Comparison of ENCODE assay signal across 16 cellular contexts in genomic region chr1:115755436-115756370, GRCh38. TPM values are rescaled to one million over a fixed set of nuclear protein-coding genes. Genes with fewer than 3 reads are reported as not detected.
"Had no signal": no experiment of that assay in that cellular context is flagged by ENCODE, and none has a peak within 500 bp of the region (broad histone marks: within the 10 kb centered on the region; RNA-seq: fewer than 3 reads in every experiment).

No MANE protein-coding gene starts in this region.

- DNase-seq: activated CD4-positive, alpha-beta memory T cell treated with anti-CD3 and anti-CD28 coated beads for 36 hours; activated gamma-delta T cell; activated naive CD8-positive, alpha-beta T cell treated with anti-CD3 and anti-CD28 coated beads for 36 hours; activated T-cell treated with anti-CD3 and anti-CD28 coated beads, Interleukin-2, amount 50 U/mL, for 48 hours; anterior cingulate cortex; foreskin keratinocyte; kidney; lower lobe of right lung; naive thymus-derived CD8-positive, alpha-beta T cell; spleen; stimulated activated CD4-positive, alpha-beta T cell treated with anti-CD3 and anti-CD28 coated beads, Interleukin-2, amount 100 ng/mL, for 24 hours; stimulated activated naive CD4-positive, alpha-beta T cell treated with Interleukin-2 at 50 U/mL for 16 hours; T-cell; T1000 had no signal

- H3K27ac Mint-ChIP-seq: activated CD4-positive, alpha-beta memory T cell treated with anti-CD3 and anti-CD28 coated beads for 36 hours; activated naive CD8-positive, alpha-beta T cell treated with anti-CD3 and anti-CD28 coated beads for 36 hours; naive thymus-derived CD8-positive, alpha-beta T cell; T-cell had no signal

- H3K4me3 ChIP-seq: lower lobe of right lung, SK-N-MC, spleen had no signal

- H3K4me1 ChIP-seq: foreskin keratinocyte, lower lobe of right lung, spleen had no signal

- H3K4me1 Mint-ChIP-seq: activated naive CD8-positive, alpha-beta T cell treated with anti-CD3 and anti-CD28 coated beads for 36 hours; naive thymus-derived CD8-positive, alpha-beta T cell; T-cell had no signal

- H3K36me3 Mint-ChIP-seq: activated CD4-positive, alpha-beta memory T cell treated with anti-CD3 and anti-CD28 coated beads for 36 hours; activated naive CD8-positive, alpha-beta T cell treated with anti-CD3 and anti-CD28 coated beads for 36 hours; T-cell had no signal

- ATAC-seq: foreskin keratinocyte; naive thymus-derived CD8-positive, alpha-beta T cell; T-cell had no signal

- H3K9me3 ChIP-seq: lower lobe of right lung had no signal

- H3K4me3 Mint-ChIP-seq: activated CD4-positive, alpha-beta memory T cell treated with anti-CD3 and anti-CD28 coated beads for 36 hours; activated naive CD8-positive, alpha-beta T cell treated with anti-CD3 and anti-CD28 coated beads for 36 hours; naive thymus-derived CD8-positive, alpha-beta T cell; T-cell had no signal

- H3K36me3 ChIP-seq: lower lobe of right lung, spleen had no signal

RNA-seq across cellular contexts. Expression of gene CASQ2, which starts 12.8 kb away (rescaled TPM):
- total RNA-seq: activated CD4-positive, alpha-beta memory T cell treated with anti-CD3 and anti-CD28 coated beads for 36 hours; activated naive CD8-positive, alpha-beta T cell treated with anti-CD3 and anti-CD28 coated beads for 36 hours; foreskin keratinocyte; mononuclear cell; naive thymus-derived CD8-positive, alpha-beta T cell; T-cell had no signal
